ENCODE assay signal across 18 cellular contexts in genomic region chr2:225667465-225667864, GRCh38.
"Had no signal": no experiment of that assay in that cellular context is flagged by ENCODE, and none has a peak within 500 bp of the region (broad histone marks: within the 10 kb centered on the region; RNA-seq: fewer than 3 reads in every experiment).

No MANE protein-coding gene starts in this region.

- H3K4me3 Mint-ChIP-seq: naive thymus-derived CD8-positive, alpha-beta T cell; stimulated activated naive B cell treated with anti-CD40 and anti-IgM and Interleukin-4, amounts not matched to agents 10 μg/mL and 1 μg/mL and 100 μg/mL, for 72 hours; type B pancreatic cell had no signal

- H3K36me3 Mint-ChIP-seq: naive thymus-derived CD8-positive, alpha-beta T cell; stimulated activated naive B cell treated with anti-CD40 and anti-IgM and Interleukin-4, amounts not matched to agents 10 μg/mL and 1 μg/mL and 100 μg/mL, for 72 hours; type B pancreatic cell had no signal

- H3K27ac ChIP-seq: esophagus muscularis mucosa, gastrocnemius medialis, heart right ventricle, skin epidermis, stomach had no signal

- H3K36me3 ChIP-seq: esophagus muscularis mucosa, gastrocnemius medialis, heart right ventricle, stomach had no signal

- H3K9me3 Mint-ChIP-seq: naive thymus-derived CD8-positive, alpha-beta T cell; stimulated activated naive B cell treated with anti-CD40 and anti-IgM and Interleukin-4, amounts not matched to agents 10 μg/mL and 1 μg/mL and 100 μg/mL, for 72 hours; type B pancreatic cell had no signal

- H3K9me3 ChIP-seq: esophagus muscularis mucosa, gastrocnemius medialis, heart right ventricle, mucosa of descending colon, stomach had no signal

- H3K4me3 ChIP-seq: esophagus muscularis mucosa, gastrocnemius medialis, heart right ventricle, mucosa of descending colon, skin epidermis, stomach had no signal

- H3K4me1 ChIP-seq: heart right ventricle had no signal

- H3K4me1 Mint-ChIP-seq: naive thymus-derived CD8-positive, alpha-beta T cell; stimulated activated naive B cell treated with anti-CD40 and anti-IgM and Interleukin-4, amounts not matched to agents 10 μg/mL and 1 μg/mL and 100 μg/mL, for 72 hours had no signal

- H3K27me3 ChIP-seq: esophagus muscularis mucosa, gastrocnemius medialis, stomach had no signal

- ATAC-seq: gastrocnemius medialis; heart right ventricle; left lobe of liver; mucosa of descending colon; naive thymus-derived CD8-positive, alpha-beta T cell; sciatic nerve; stimulated activated naive B cell treated with anti-CD40 and anti-IgM and Interleukin-4, amounts not matched to agents 10 μg/mL and 1 μg/mL and 100 μg/mL, for 72 hours had no signal

- H3K27ac Mint-ChIP-seq: naive thymus-derived CD8-positive, alpha-beta T cell; stimulated activated naive B cell treated with anti-CD40 and anti-IgM and Interleukin-4, amounts not matched to agents 10 μg/mL and 1 μg/mL and 100 μg/mL, for 72 hours; type B pancreatic cell had no signal

- DNase-seq: effector memory CD4-positive, alpha-beta T cell; gastrocnemius medialis; heart right ventricle; kidney glomerular epithelial cell; mammary epithelial cell; mucosa of descending colon; naive thymus-derived CD8-positive, alpha-beta T cell; posterior cingulate gyrus; stimulated activated CD4-positive, alpha-beta T cell treated with anti-CD3 and anti-CD28 coated beads, Interleukin-2, amount 100 ng/mL, for 24 hours; stimulated activated CD4-positive, alpha-beta T cell treated with anti-CD3 and anti-CD28 coated beads, Interleukin-4, amount 100 ng/mL, for 4 hours; stimulated activated naive B cell treated with anti-CD40 and anti-IgM and Interleukin-4, amounts not matched to agents 10 μg/mL and 1 μg/mL and 100 μg/mL, for 72 hours; stomach; substantia nigra had no signal
